In the genomic region with DNA sequence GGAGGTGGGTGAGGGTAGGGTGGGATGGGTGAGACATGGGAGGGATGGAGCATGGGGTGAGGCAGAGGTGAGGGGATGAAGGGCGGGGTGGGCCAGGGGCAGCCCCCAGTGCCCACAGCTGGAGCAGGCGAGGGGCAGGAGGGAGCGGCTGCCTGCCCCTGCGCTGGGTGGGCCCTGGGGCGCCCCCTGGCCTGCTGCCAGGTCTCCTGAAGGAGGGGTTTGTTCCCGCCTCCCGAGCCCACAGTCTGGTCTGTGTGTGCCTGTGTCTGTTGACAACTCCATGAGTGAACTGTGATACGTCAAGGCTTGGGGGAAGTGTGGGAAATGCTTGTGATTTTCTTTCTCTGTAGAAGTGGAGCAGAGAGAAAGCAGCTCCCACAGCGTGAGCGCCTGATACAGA, we compare ENCODE assay signal across 32 cellular contexts. TPM values are rescaled to one million over a fixed set of nuclear protein-coding genes. Genes with fewer than 3 reads are reported as not detected.
"Had no signal": no experiment of that assay in that cellular context is flagged by ENCODE, and none has a peak within 500 bp of the region (broad histone marks: within the 10 kb centered on the region; RNA-seq: fewer than 3 reads in every experiment).

No MANE protein-coding gene starts in this region.

- H3K4me3 ChIP-seq: esophagus squamous epithelium, heart right ventricle, left lung, lower lobe of right lung, mucosa of descending colon, ovary, skin epidermis, suprapubic skin, tibial artery, upper lobe of right lung had no signal

- H3K9me3 ChIP-seq: esophagus squamous epithelium, heart right ventricle, left lung, lower lobe of right lung, mucosa of descending colon, ovary, suprapubic skin, tibial artery, upper lobe of right lung had no signal

- H3K27ac ChIP-seq: epithelial cell of prostate, esophagus squamous epithelium, heart right ventricle, left lung, lower lobe of right lung, ovary, skin epidermis, suprapubic skin, tibial artery, upper lobe of right lung, WERI-Rb-1 had no signal

- H3K36me3 ChIP-seq: esophagus squamous epithelium, heart right ventricle, left lung, lower lobe of right lung, ovary, suprapubic skin, tibial artery, upper lobe of right lung, WERI-Rb-1 had no signal

- ATAC-seq: activated CD4-positive, CD25-positive, alpha-beta regulatory T cell treated with anti-CD3 and anti-CD28 coated beads, Interleukin-2, amount 50 U/mL, for 24 hours; heart right ventricle; left lung; lower lobe of right lung; mucosa of descending colon; natural killer cell treated with Interleukin-12 subunit alpha and Interleukin-12 subunit beta and Interleukin-15 and Interleukin-18, amount 100 ng/mL, for 72 hours; sciatic nerve; stimulated activated effector memory CD8-positive, alpha-beta T cell treated with anti-CD3 and anti-CD28 coated beads, Interleukin-12 subunit alpha, Interleukin-12 subunit beta, amount 100 ng/mL, for 72 hours; T-helper 17 cell; upper lobe of right lung had no signal

- H3K4me1 ChIP-seq: esophagus squamous epithelium, lower lobe of right lung, suprapubic skin, tibial artery, upper lobe of right lung had no signal

- H3K27me3 ChIP-seq: heart right ventricle, ovary had no signal

- DNase-seq: activated CD4-positive, alpha-beta T cell treated with anti-CD3 and anti-CD28 coated beads for 48 hours; activated CD4-positive, alpha-beta T cell treated with anti-CD3 and anti-CD28 coated beads, Interleukin-2, amount 50 U/mL, for 48 hours; activated CD8-positive, alpha-beta memory T cell treated with anti-CD3 and anti-CD28 coated beads for 24 hours; activated effector memory CD4-positive, alpha-beta T cell treated with anti-CD3 and anti-CD28 coated beads, Interleukin-2, amount 50 U/mL, for 16 hours; activated naive CD4-positive, alpha-beta T cell treated with anti-CD3 and anti-CD28 coated beads, Interleukin-2, amount 10 ng/mL, durations not matched to agents 7 days and 5 days; amygdala; dermis blood vessel endothelial cell; effector CD4-positive, alpha-beta T cell; esophagus squamous epithelium; foreskin melanocyte; heart right ventricle; left lung; lower lobe of right lung; mesenchymal stem cell; mucosa of descending colon; ovary; stimulated activated CD4-positive, alpha-beta T cell treated with anti-CD3 and anti-CD28 coated beads, Interleukin-4, amount 100 ng/mL, for 24 hours; T-helper 17 cell; T1000; tibial artery; upper lobe of right lung; WERI-Rb-1 had no signal

RNA-seq across cellular contexts. Expression of gene COL9A3, which starts 31.5 kb away (rescaled TPM):
- total RNA-seq: activated T-helper 1 cell treated with anti-CD3 and anti-CD28 coated beads, Interleukin-12 subunit alpha, Interleukin-12 subunit beta, Interleukin-2, Interleukin-4 antibody, amounts not matched to agents 30 ng/mL and 10 ng/mL and 1 ng/mL, durations not matched to agents 14 hours and 24 hours and 36 hours; bronchial epithelial cell; myocyte; natural killer cell treated with Interleukin-12 subunit alpha and Interleukin-12 subunit beta and Interleukin-15 and Interleukin-18, amount 100 ng/mL, for 72 hours; T-helper 17 cell had no signal
